In genomic region chr7:100965723-100966541, GRCh38 we compare ENCODE assay signal across 9 cellular contexts. TPM values are rescaled to one million over a fixed set of nuclear protein-coding genes. Genes with fewer than 3 reads are reported as not detected.
DNase-seq lines count a peak whose midpoint lies in the region; ATAC-seq and TF ChIP-seq lines count a peak whose summit lies in the region.
"Had no signal": no experiment of that assay in that cellular context is flagged by ENCODE, and none has a peak within 500 bp of the region (broad histone marks: within the 10 kb centered on the region; RNA-seq: fewer than 3 reads in every experiment).

No MANE protein-coding gene starts in this region.

- H3K27ac Mint-ChIP-seq in activated T-cell treated with anti-CD3 and anti-CD28 coated beads, Interleukin-2, amount 50 U/mL, for 72 hours = no peak overlapping the region

- intact Hi-C loops in Right ventricle myocardium inferior (cut with DNase I) = loop anchor here (5.0 kb wide), 1 partner anchor 91 kb away; no protein-coding TSS in a partner anchor
- intact Hi-C loops in prostate gland (cut with DNase I) = loop anchor here (5.0 kb wide), 1 partner anchor 91 kb away; no protein-coding TSS in a partner anchor
- intact Hi-C loops in vagina (cut with DNase I) = no loop called here

- H3K27ac ChIP-seq in prostate gland (peak overlapping the region in 1 of 2 donors; percentile 36), vagina (no peak overlapping the region)
- H3K27ac ChIP-seq: epithelial cell of prostate had no signal

- peak; percentile 98 for DNase-seq in LoVo (ENCODE audit: low spot score)
- peak; percentile 89 to 95 for DNase-seq in activated T-cell treated with anti-CD3 and anti-CD28 coated beads, Interleukin-2, amount 50 U/mL, for 72 hours
- DNase-seq in Right ventricle myocardium inferior (ENCODE audit: missing footprints) = peak; percentile 76
- DNase-seq in prostate gland (ENCODE audit: low spot score) = peak; percentile 85
- no peak for DNase-seq in vagina (ENCODE audit: extremely low spot score in 2 of 2)

- peaks cover 9% of the 10 kb centered on the region for H3K4me1 ChIP-seq in prostate gland (replicated peaks)
- H3K4me1 ChIP-seq in vagina = peaks cover 19% of the 10 kb centered on the region

- ATAC-seq in GM18502 (IDR thresholded peaks at IDR 0.05; ENCODE audit: poor library complexity, unreplicated experiment) = peak; percentile 70
- peak; percentile 86 to 90 for ATAC-seq in activated T-cell treated with anti-CD3 and anti-CD28 coated beads, Interleukin-2, amount 50 U/mL, for 72 hours (replicated peaks in 1 of 2)
- ATAC-seq in Right ventricle myocardium inferior = peak; percentile 26
- no peak for ATAC-seq in HG03457 (IDR thresholded peaks at IDR 0.05; ENCODE audit: unreplicated experiment)
- ATAC-seq in HG03045 (IDR thresholded peaks at IDR 0.05; ENCODE audit: unreplicated experiment) = no peak

- H3K4me3 Mint-ChIP-seq in activated T-cell treated with anti-CD3 and anti-CD28 coated beads, Interleukin-2, amount 50 U/mL, for 72 hours = peak overlapping the region; percentile 69 to 72

- H3K9me3 ChIP-seq in prostate gland (no peaks in the 10 kb centered on the region), vagina (no peaks in the 10 kb centered on the region)

- 3% methylated on average over 56 of the region's 58 CpGs for WGBS in prostate gland

- peak overlapping the region; percentile 23 to 35 for H3K4me3 ChIP-seq in prostate gland
- peak overlapping the region; percentile 7 to 45 for H3K4me3 ChIP-seq in vagina

- H3K27me3 ChIP-seq in prostate gland (replicated peaks; ENCODE audit: insufficient read depth) = peaks cover 25% of the 10 kb centered on the region
- no peaks in the 10 kb centered on the region for H3K27me3 ChIP-seq in vagina

- no peaks in the 10 kb centered on the region for H3K9me3 Mint-ChIP-seq in activated T-cell treated with anti-CD3 and anti-CD28 coated beads, Interleukin-2, amount 50 U/mL, for 72 hours

- peak; percentile 59 for TF ChIP-seq POLR2A in prostate gland (IDR thresholded peaks at IDR 0.05)
- no peak for TF ChIP-seq POLR2A in vagina (IDR thresholded peaks at IDR 0.05)

- no peaks in the 10 kb centered on the region for H3K36me3 Mint-ChIP-seq in activated T-cell treated with anti-CD3 and anti-CD28 coated beads, Interleukin-2, amount 50 U/mL, for 72 hours (ENCODE audit: insufficient read depth in 2 of 2)

- H3K36me3 ChIP-seq in prostate gland = no peaks in the 10 kb centered on the region
- H3K36me3 ChIP-seq in vagina = no peaks in the 10 kb centered on the region

- TF ChIP-seq CTCF in prostate gland (IDR thresholded peaks at IDR 0.05) (peak; percentile 83 to 97 (median 89)), vagina (IDR thresholded peaks at IDR 0.05) (peak in 2 of 3 experiments; percentile 12 to 48)

- peaks cover 19% of the 10 kb centered on the region for H3K4me1 Mint-ChIP-seq in activated T-cell treated with anti-CD3 and anti-CD28 coated beads, Interleukin-2, amount 50 U/mL, for 72 hours (ENCODE audit: low read depth)

- H3K27me3 Mint-ChIP-seq in activated T-cell treated with anti-CD3 and anti-CD28 coated beads, Interleukin-2, amount 50 U/mL, for 72 hours (ENCODE audit: low read depth) = peaks cover 60% of the 10 kb centered on the region

RNA-seq across cellular contexts. Expression of gene MUC12, which starts 3.4 kb away (rescaled TPM):
- total RNA-seq in activated T-cell treated with anti-CD3 and anti-CD28 coated beads, Interleukin-2, amount 50 U/mL, for 72 hours = 1 to 10 TPM in 1 of 2 donors, not detected in 1; 1.6 TPM
- total RNA-seq in Right ventricle myocardium inferior (not detected), prostate gland (10 to 100 TPM in 1 of 2 donors, 1 to 10 TPM in 1; 4.0 to 20.9 TPM), vagina (2.7 TPM)

RNA-seq across cellular contexts. Expression of gene MUC3A, which starts 16.6 kb away (rescaled TPM):
- total RNA-seq in activated T-cell treated with anti-CD3 and anti-CD28 coated beads, Interleukin-2, amount 50 U/mL, for 72 hours = not detected
- total RNA-seq in Right ventricle myocardium inferior = 0.51 TPM
- total RNA-seq in prostate gland = 10 to 100 TPM; 28.8 to 46.0 TPM
- 0.49 TPM for total RNA-seq in vagina

RNA-seq across cellular contexts. Expression of gene MUC17, which starts 53.9 kb away (rescaled TPM):
- not detected for total RNA-seq in activated T-cell treated with anti-CD3 and anti-CD28 coated beads, Interleukin-2, amount 50 U/mL, for 72 hours
- total RNA-seq in Right ventricle myocardium inferior (not detected), prostate gland (under 1 TPM in 1 of 2 donors, not detected in 1; 0.23 TPM), vagina (not detected)

Comparison
In these comparisons a context has a peak if more than half of its experiments do, and no peak if none do; other contexts are left out.
1. ATAC-seq: peak in GM18502 (single experiment), activated T-cell treated with anti-CD3 and anti-CD28 coated beads, Interleukin-2, amount 50 U/mL, for 72 hours (2 of 2) and Right ventricle myocardium inferior (single experiment); none in HG03457 (single experiment) and HG03045 (single experiment).
2. DNase-seq: peak in LoVo (single experiment), activated T-cell treated with anti-CD3 and anti-CD28 coated beads, Interleukin-2, amount 50 U/mL, for 72 hours (2 of 2), Right ventricle myocardium inferior (single experiment) and prostate gland (single experiment); none in vagina (0 of 2).
3. RNA of gene MUC3A, which starts 16.6 kb away (total RNA-seq): 28.8 to 46.0 TPM in prostate gland; 0.51 TPM in Right ventricle myocardium inferior (single experiment), 0.49 TPM in vagina (single experiment) and not detected in activated T-cell treated with anti-CD3 and anti-CD28 coated beads, Interleukin-2, amount 50 U/mL, for 72 hours; every median in the first group is over 10 times any median in the second.